In the genomic region with DNA sequence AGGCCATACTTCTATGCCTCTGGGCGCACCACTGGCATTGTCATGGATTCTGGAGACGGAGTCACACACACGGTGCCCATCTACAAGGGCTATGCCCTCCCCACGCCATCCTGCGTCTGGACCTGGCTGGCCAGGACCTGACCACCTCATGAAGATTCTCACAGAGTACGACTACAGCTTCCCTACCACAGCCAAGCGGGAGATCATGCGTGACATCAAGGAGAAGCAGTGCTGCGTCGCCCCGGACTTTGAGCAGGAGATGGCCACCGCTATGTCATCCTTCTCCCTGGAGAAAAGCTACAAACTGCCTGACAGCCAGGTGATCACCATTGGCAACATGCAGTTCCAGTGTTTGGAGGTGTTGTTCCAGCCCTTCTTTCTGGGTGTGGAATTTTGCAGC, we compare ENCODE assay signal across 1 cellular context.
TF ChIP-seq lines count a peak whose summit lies in the region.

No MANE protein-coding gene starts in this region.

TF ChIP-seq in IMR-90, 13 proteins besides CTCF, POLR2A, EP300 and RAD21:
- no peak for TF ChIP-seq CEBPB (IDR thresholded peaks at IDR 0.05; ENCODE audit: low read depth, low read length)
- TF ChIP-seq RFX5 (IDR thresholded peaks at IDR 0.05; ENCODE audit: low read depth, low read length), result no peak
- TF ChIP-seq MAFK (IDR thresholded peaks at IDR 0.05; ENCODE audit: low read depth, low read length), result no peak
- TF ChIP-seq CHD1 (IDR thresholded peaks at IDR 0.05; ENCODE audit: low read depth, low read length), result no peak
- TF ChIP-seq SMC3 (IDR thresholded peaks at IDR 0.05; ENCODE audit: low read depth, low read length), result no peak
- no peak for TF ChIP-seq NFE2L2 (IDR thresholded peaks at IDR 0.05; ENCODE audit: low read depth, low read length)
- TF ChIP-seq FOS (IDR thresholded peaks at IDR 0.05; ENCODE audit: low read depth, low read length), result no peak
